23 cellular contexts compared by ENCODE assay signal in the genomic region with DNA sequence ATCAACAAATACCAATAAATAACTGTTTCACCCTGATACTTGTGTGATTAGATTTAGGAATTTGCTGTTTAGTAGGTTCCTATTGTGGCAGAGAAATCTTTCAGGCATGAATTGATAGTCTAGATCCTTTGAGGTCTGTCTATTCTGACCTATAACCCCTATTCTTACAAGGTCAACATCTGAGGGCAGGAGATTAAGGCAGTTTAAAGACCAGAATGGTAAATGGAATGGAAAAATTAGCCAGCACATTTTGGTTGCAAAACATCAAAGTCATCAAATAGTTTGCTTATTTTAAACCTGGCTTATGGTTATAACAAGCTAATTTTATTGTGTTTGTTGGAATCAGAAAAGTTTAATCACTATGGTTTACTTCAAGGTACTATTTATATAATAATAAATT.
"Had no signal": no experiment of that assay in that cellular context is flagged by ENCODE, and none has a peak within 500 bp of the region (broad histone marks: within the 10 kb centered on the region; RNA-seq: fewer than 3 reads in every experiment).

No MANE protein-coding gene starts in this region.

- DNase-seq: activated CD4-positive, alpha-beta memory T cell treated with anti-CD3 and anti-CD28 coated beads, Interleukin-2, amount 10 ng/mL, durations not matched to agents 7 days and 5 days; activated CD4-positive, alpha-beta T cell treated with anti-CD3 and anti-CD28 coated beads, Interleukin-2, amount 10 ng/mL, durations not matched to agents 24 days and 14 days; activated effector memory CD4-positive, alpha-beta T cell treated with Interleukin-2 at 50 U/mL for 16 hours; activated naive CD4-positive, alpha-beta T cell treated with anti-CD3 and anti-CD28 coated beads for 36 hours; activated T-cell treated with anti-CD3 and anti-CD28 coated beads, Interleukin-2, amount 50 U/mL, for 72 hours; amygdala; cortex of kidney; endodermal cell; foreskin melanocyte; kidney glomerular epithelial cell; left lung; occipital lobe; posterior cingulate gyrus; small intestine; stimulated activated CD4-positive, alpha-beta T cell treated with anti-CD3 and anti-CD28 coated beads, Interleukin-2, amount 100 ng/mL, for 24 hours; T-helper 9 cell; transverse colon had no signal

- ATAC-seq: activated T-cell treated with anti-CD3 and anti-CD28 coated beads, Interleukin-2, amount 50 U/mL, for 72 hours; left lung; natural killer cell treated with Interleukin-12 subunit alpha and Interleukin-12 subunit beta and Interleukin-15 and Interleukin-18, amount 100 ng/mL, for 72 hours; sciatic nerve; stimulated activated memory B cell treated with anti-CD40 and anti-IgM and Interleukin-4, amounts not matched to agents 10 μg/mL and 1 μg/mL and 100 μg/mL, for 72 hours had no signal

- H3K4me3 ChIP-seq: hepatocyte, left lung, lung, transverse colon had no signal

- H3K4me1 ChIP-seq: left lung, transverse colon had no signal

- H3K9me3 ChIP-seq: left lung, transverse colon had no signal

- H3K27ac ChIP-seq: epithelial cell of prostate, hepatocyte, left lung, transverse colon had no signal

- H3K36me3 ChIP-seq: left lung, transverse colon had no signal

- H3K27me3 ChIP-seq: hepatocyte, left lung, transverse colon had no signal
